8 cellular contexts compared by ENCODE assay signal in the genomic region with DNA sequence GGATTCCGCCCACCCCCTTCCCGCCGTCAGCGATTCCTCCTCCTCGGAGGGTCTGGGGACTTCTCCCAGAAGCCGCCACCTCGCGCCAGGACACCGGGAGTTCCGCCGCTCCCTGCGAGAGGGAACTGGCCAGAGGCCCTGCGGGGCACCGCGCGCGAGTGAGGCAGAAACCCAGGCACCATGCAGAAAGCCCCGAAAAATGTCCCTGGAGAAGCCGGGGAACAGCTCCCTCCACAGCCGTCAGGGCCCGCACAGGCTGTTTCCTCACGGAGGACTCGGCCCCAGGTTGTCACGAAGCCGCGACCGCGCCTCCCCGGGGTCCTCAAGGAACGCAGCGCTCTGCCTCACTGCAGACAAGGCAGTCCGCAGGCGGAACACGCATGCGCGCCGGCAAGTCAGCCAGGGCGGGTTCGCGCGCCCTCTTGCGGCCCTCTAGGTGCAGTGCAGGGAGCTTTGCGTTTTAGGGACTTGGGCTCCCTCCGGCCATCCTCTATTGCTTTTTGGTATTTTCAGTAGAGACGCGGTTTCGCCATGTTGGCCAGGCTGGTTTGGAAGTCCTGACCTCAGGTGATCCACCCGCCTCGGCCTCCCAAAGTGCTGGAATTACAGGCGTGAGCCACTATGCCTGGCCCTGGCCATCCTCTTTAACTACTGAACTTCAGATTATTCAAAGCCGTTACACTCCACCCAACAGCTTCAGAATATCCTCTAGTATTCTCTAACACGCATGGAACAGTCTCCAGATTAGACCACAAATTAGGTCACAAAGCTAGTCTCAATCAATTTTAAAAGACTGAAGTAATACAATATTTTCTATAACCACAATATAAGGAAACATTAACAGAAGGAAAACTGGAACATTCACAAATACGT. TPM values are rescaled to one million over a fixed set of nuclear protein-coding genes. Genes with fewer than 3 reads are reported as not detected.
DNase-seq lines count a peak whose midpoint lies in the region; ATAC-seq and TF ChIP-seq lines count a peak whose summit lies in the region.

No MANE protein-coding gene starts in this region.

- H3K36me3 Mint-ChIP-seq in T-helper 1 cell treated with Interleukin-12 subunit alpha and Interleukin-12 subunit beta and Interleukin-4 antibody, amounts not matched to agents 30 μg/mL and 1 μg/mL, for 36 hours (ENCODE audit: low read depth) = peaks cover 1% of the 10 kb centered on the region

- H3K4me3 ChIP-seq in right atrium auricular region = peak overlapping the region; percentile 57 to 58
- peak overlapping the region; percentile 42 to 51 for H3K4me3 ChIP-seq in prostate gland

- H3K4me1 ChIP-seq in right atrium auricular region = peaks cover 0 to 9% of the 10 kb centered on the region in 2 donors
- H3K4me1 ChIP-seq in prostate gland (replicated peaks) = no peaks in the 10 kb centered on the region

- no peaks in the 10 kb centered on the region for H3K27me3 ChIP-seq in right atrium auricular region
- no peaks in the 10 kb centered on the region for H3K27me3 ChIP-seq in prostate gland (replicated peaks; ENCODE audit: insufficient read depth)

- peaks cover 52% of the 10 kb centered on the region for H3K27me3 Mint-ChIP-seq in T-helper 1 cell treated with Interleukin-12 subunit alpha and Interleukin-12 subunit beta and Interleukin-4 antibody, amounts not matched to agents 30 μg/mL and 1 μg/mL, for 36 hours (ENCODE audit: low read depth)

- peak; percentile 80 for ATAC-seq in HG02852 (IDR thresholded peaks at IDR 0.05; ENCODE audit: unreplicated experiment)

- no peak overlapping the region for H3K27ac Mint-ChIP-seq in T-helper 1 cell treated with Interleukin-12 subunit alpha and Interleukin-12 subunit beta and Interleukin-4 antibody, amounts not matched to agents 30 μg/mL and 1 μg/mL, for 36 hours

- H3K27ac ChIP-seq in angular gyrus (ENCODE audit: low read depth, low read length) = peak overlapping the region; percentile 83
- peak overlapping the region; percentile 54 to 67 for H3K27ac ChIP-seq in right atrium auricular region
- peak overlapping the region; percentile 62 to 71 for H3K27ac ChIP-seq in prostate gland

- WGBS in prostate gland = 8% methylated on average over 38 of the region's 53 CpGs

- no peaks in the 10 kb centered on the region for H3K9me3 Mint-ChIP-seq in T-helper 1 cell treated with Interleukin-12 subunit alpha and Interleukin-12 subunit beta and Interleukin-4 antibody, amounts not matched to agents 30 μg/mL and 1 μg/mL, for 36 hours

- TF ChIP-seq POLR2A in prostate gland (IDR thresholded peaks at IDR 0.05) = peak; percentile 65

- intact Hi-C loops in prostate gland (cut with DNase I) = loop anchor here (10.0 kb wide), 1 partner anchor 395 kb away; no protein-coding TSS in a partner anchor

- H3K4me3 Mint-ChIP-seq in T-helper 1 cell treated with Interleukin-12 subunit alpha and Interleukin-12 subunit beta and Interleukin-4 antibody, amounts not matched to agents 30 μg/mL and 1 μg/mL, for 36 hours = peak overlapping the region; percentile 66

- TF ChIP-seq CTCF in right atrium auricular region (IDR thresholded peaks at IDR 0.05) = peak; percentile 98 to 100
- TF ChIP-seq CTCF in prostate gland (IDR thresholded peaks at IDR 0.05) = peak; percentile 86 to 98 (median 92)

- no peaks in the 10 kb centered on the region for H3K36me3 ChIP-seq in right atrium auricular region
- H3K36me3 ChIP-seq in prostate gland = no peaks in the 10 kb centered on the region

- H3K9me3 ChIP-seq in right atrium auricular region = no peaks in the 10 kb centered on the region
- H3K9me3 ChIP-seq in prostate gland = no peaks in the 10 kb centered on the region

- DNase-seq in GM04503 (ENCODE audit: low read depth) (peak; percentile 39), NCI-H146 treated with DMSO at 0.1 percent for 48 hours (lab: John Stamatoyannopoulos, UW; ENCODE audit: unreplicated experiment) (peak; percentile 65), right atrium auricular region (ENCODE audit: low spot score) (peak; percentile 93), prostate gland (ENCODE audit: low spot score) (peak; percentile 85), ureter (ENCODE audit: low spot score) (peak; percentile 90)

- H3K4me1 Mint-ChIP-seq in T-helper 1 cell treated with Interleukin-12 subunit alpha and Interleukin-12 subunit beta and Interleukin-4 antibody, amounts not matched to agents 30 μg/mL and 1 μg/mL, for 36 hours (ENCODE audit: low read depth) = peaks cover 10% of the 10 kb centered on the region

RNA-seq across cellular contexts. Expression of a gene that starts 20.3 kb away (rescaled TPM):
- total RNA-seq in right atrium auricular region (1 to 10 TPM; 5.2 to 8.7 TPM), prostate gland (10 to 100 TPM; 11.8 to 14.2 TPM), ureter (8.1 TPM)

Comparison
In these comparisons a context has a peak if more than half of its experiments do, and no peak if none do; other contexts are left out.
1. Peak in every context shown above with its lines: DNase-seq, ATAC-seq, H3K4me3 ChIP-seq and H3K27ac ChIP-seq.
2. DNase-seq: peak in every context shown above with its lines; median percentile 93 in right atrium auricular region; 90 in ureter; 85 in prostate gland; 65 in NCI-H146 treated with DMSO at 0.1 percent for 48 hours; 39 in GM04503.